In the genomic region with DNA sequence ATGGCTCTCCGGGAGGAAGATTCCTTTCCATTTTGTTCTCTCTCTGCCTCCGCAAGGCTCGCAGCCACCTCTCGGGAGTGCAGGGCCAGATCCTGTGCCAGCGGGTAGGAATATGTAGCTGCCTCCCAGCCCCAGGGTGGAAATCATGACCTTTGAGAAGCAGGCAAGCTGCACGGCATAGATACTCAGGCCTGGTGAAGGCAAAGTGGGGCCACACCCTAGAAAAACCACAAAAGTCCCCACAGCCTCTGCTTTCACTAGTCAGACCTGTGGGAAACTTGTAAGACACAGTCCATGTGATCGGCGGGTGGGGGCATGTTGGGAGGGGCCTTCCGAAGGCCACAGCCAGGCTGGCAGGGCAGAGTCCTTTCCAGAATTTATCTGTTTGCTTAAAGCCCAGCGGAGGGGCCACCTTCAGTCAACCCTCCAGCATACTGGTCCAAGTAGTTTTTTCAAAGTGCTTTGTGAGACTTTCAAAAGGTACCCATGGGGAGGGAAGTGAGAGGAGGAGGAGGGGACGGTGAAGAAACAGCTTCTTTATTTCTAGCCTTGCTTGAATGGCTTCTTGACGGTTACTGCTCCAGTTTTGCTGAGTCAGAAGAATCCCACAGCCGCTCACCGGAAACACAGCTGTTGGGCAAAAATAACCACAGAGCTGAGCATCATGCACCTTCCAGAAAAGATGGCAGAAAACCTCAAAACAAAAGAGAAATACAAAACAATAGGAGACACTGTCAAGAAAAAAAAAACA, we compare ENCODE assay signal across 8 cellular contexts. TPM values are rescaled to one million over a fixed set of nuclear protein-coding genes. Genes with fewer than 3 reads are reported as not detected.
DNase-seq lines count a peak whose midpoint lies in the region; ATAC-seq and TF ChIP-seq lines count a peak whose summit lies in the region.

A gene (plus strand): TSS at position 52 of the 751 bp plus-strand sequence. CDS start 16,562 bp downstream, outside the sequence.

- TF ChIP-seq CTCF in GM13977 (IDR thresholded peaks at IDR 0.05; ENCODE audit: extremely low read depth, insufficient read depth, missing control alignments) (no peak), fibroblast of mammary gland (conservative IDR thresholded peaks at IDR 0.05; ENCODE audit: control insufficient read depth, insufficient read depth, low read depth, low read length) (no peak)

- in situ Hi-C loops in GM13977 (cut with MboI; ENCODE audit: low pct_unique_long_range_greater_than_20kb, low sequenced_read_pairs, unreplicated experiment): loop anchor here (25.0 kb wide), 1 partner anchor 272 kb away; a partner anchor contains a TSS

- H3K36me3 ChIP-seq in NT2/D1 (ENCODE audit: insufficient read depth, insufficient read length, low read length): no peaks in the 10 kb centered on the region
- no peaks in the 10 kb centered on the region for H3K36me3 ChIP-seq in neuron (ENCODE audit: insufficient read depth, low read length)

- H3K4me1 ChIP-seq in NT2/D1 (ENCODE audit: insufficient read depth, insufficient read length): peaks cover 8% of the 10 kb centered on the region
- no peaks in the 10 kb centered on the region for H3K4me1 ChIP-seq in neuron (ENCODE audit: insufficient read depth, low read length)

- peak within 1 kb of the TSS; percentile 62 for H3K9ac ChIP-seq in NT2/D1 (ENCODE audit: insufficient read length, low read depth)

- H3K4me3 ChIP-seq in NT2/D1 (ENCODE audit: insufficient read length, low read depth) (no peak within 1 kb of the TSS), fibroblast of mammary gland (ENCODE audit: control insufficient read depth, low read depth, low read length) (no peak within 1 kb of the TSS), neuron (ENCODE audit: low read length) (no peak within 1 kb of the TSS)

- H2AFZ ChIP-seq in neuron (ENCODE audit: low read depth, low read length): peak within 1 kb of the TSS; percentile 38

- H3K9me3 ChIP-seq in NT2/D1 (ENCODE audit: insufficient read depth, low read length) (peaks cover 13% of the 10 kb centered on the region; the same call in 1 of the 2 replicates), neuron (ENCODE audit: low read length) (no peaks in the 10 kb centered on the region)

- H3K27me3 ChIP-seq in NT2/D1 (ENCODE audit: insufficient read depth, insufficient read length) (no peaks in the 10 kb centered on the region), neuron (ENCODE audit: insufficient read depth, low read length) (no peaks in the 10 kb centered on the region)

- DNase-seq in GM13977 (ENCODE audit: low spot score) (peak; percentile 81), NT2/D1 (ENCODE audit: low read depth, low spot score) (no peak), activated T-cell treated with anti-CD3 and anti-CD28 coated beads for 4 hours (peak; percentile 48), fibroblast of mammary gland (ENCODE audit: low read depth) (peak; percentile 77), stromal cell of bone marrow (ENCODE audit: low read depth) (peak; percentile 87), dermis blood vessel endothelial cell (no peak)

- ATAC-seq in HG02759 (IDR thresholded peaks at IDR 0.05; ENCODE audit: unreplicated experiment): peak; percentile 82

RNA-seq across cellular contexts. Expression of the gene that starts here (rescaled TPM):
- total RNA-seq in dermis blood vessel endothelial cell: 0.19 TPM in 1 of 2 replicates, not detected in the other

Comparison
In these comparisons a context has a peak if more than half of its experiments do, and no peak if none do; other contexts are left out.
1. DNase-seq: peak in GM13977 (single experiment), activated T-cell treated with anti-CD3 and anti-CD28 coated beads for 4 hours (single experiment), fibroblast of mammary gland (single experiment) and stromal cell of bone marrow (single experiment); none in NT2/D1 (single experiment) and dermis blood vessel endothelial cell (single experiment).